Comparison of ENCODE assay signal across 14 cellular contexts in the genomic region with DNA sequence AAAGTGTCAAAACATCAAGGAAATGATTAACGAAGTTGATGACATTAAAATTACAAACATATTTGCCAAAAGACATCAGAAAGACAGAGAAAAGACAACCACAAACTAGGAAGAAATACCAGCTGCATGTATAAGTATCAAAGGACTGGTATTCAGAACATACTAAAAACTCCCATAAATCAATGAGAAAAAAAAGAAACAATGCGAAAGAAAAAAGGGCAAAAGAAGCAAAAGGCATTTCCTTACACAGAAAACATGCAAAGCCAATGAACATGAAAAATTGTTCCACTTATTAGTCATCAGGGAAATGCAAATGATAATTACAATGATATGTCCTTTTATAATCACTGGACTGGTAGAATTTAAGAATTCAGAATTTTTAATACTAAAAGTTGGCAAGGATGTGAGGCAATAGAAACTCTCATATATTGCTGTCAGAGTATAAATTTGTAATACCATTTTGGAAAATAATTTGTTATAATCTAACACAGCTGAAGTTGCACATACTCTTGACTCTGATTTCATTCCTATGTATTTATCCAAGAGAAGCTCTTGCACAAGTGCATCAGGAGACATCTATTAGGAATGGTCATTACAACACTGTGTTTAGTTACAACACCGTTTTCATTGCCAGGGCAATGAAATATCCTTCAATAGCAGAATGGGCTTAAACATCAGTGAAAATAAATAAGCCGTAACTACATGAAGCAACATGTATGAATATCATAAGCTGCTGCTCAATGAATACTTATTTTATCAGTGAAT.
DNase-seq lines count a peak whose midpoint lies in the region; ATAC-seq, FAIRE-seq and TF ChIP-seq lines count a peak whose summit lies in the region.
"Had no signal": no experiment of that assay in that cellular context is flagged by ENCODE, and none has a peak within 500 bp of the region (broad histone marks: within the 10 kb centered on the region; RNA-seq: fewer than 3 reads in every experiment).

No MANE protein-coding gene starts in this region.

- no peak for TF ChIP-seq POLR2A in HepG2 (IDR thresholded peaks at IDR 0.05; ENCODE audit: insufficient read depth in 1 of 2, low read depth in 2 of 2, low read length in 2 of 2)
- no peak for TF ChIP-seq POLR2A in tibial nerve (IDR thresholded peaks at IDR 0.05)

- no peaks in the 10 kb centered on the region for H3K79me2 ChIP-seq in HepG2 (ENCODE audit: insufficient read depth, low read length)

- 81% methylated on average over 4 of the region's 4 CpGs for WGBS in HepG2 (ENCODE audit: low lambda C conversion rate)
- WGBS in tibial nerve, 2 donors: 40 to 48% methylated on average over 4 of the region's 4 CpGs

- H3K4me1 ChIP-seq in HepG2 (ENCODE audit: insufficient read depth, low read length) (peaks cover 9% of the 10 kb centered on the region), tibial nerve (peaks cover 0 to 14% (median 0%) of the 10 kb centered on the region in 4 donors)

- no TSS peak for BruUV-seq in HepG2 (replicated peaks; lab: Mats Ljungman, UMichigan)

- ATAC-seq in HepG2 (no peak), GM21447 (IDR thresholded peaks at IDR 0.05; ENCODE audit: unreplicated experiment) (no peak)
- ATAC-seq in activated CD4-positive, alpha-beta T cell treated with anti-CD3 and anti-CD28 coated beads for 36 hours: no peak

- POLR2A ChIA-PET in HepG2 (lab: Yijun Ruan, JAX): no interaction called here
- POLR2A ChIA-PET in activated CD4-positive, alpha-beta T cell treated with anti-CD3 and anti-CD28 coated beads for 36 hours (lab: Charles Lee): no interaction called here

- H3K4me3 ChIP-seq in choroid plexus epithelial cell (ENCODE audit: low read depth, low read length): no peak overlapping the region
- H3K4me3 ChIP-seq in HepG2 (replicated peaks in 1 of 3; ENCODE audit: insufficient read depth in 1 of 3, low read depth in 2 of 3, low read length in 3 of 3): no peak overlapping the region
- no peak overlapping the region for H3K4me3 ChIP-seq in tibial nerve
- H3K4me3 ChIP-seq: thoracic aorta had no signal

- no peak overlapping the region for H3K4me2 ChIP-seq in HepG2 (ENCODE audit: low read depth, low read length)

- H3K4me1 Mint-ChIP-seq in activated CD4-positive, alpha-beta T cell treated with anti-CD3 and anti-CD28 coated beads, Interleukin-2, amount 10 ng/mL, durations not matched to agents 24 days and 14 days: no peaks in the 10 kb centered on the region
- no peaks in the 10 kb centered on the region for H3K4me1 Mint-ChIP-seq in activated CD4-positive, alpha-beta T cell treated with anti-CD3 and anti-CD28 coated beads for 36 hours
- H3K4me1 Mint-ChIP-seq: activated naive CD4-positive, alpha-beta T cell treated with anti-CD3 and anti-CD28 coated beads, Interleukin-2, amount 10 ng/mL, durations not matched to agents 7 days and 5 days had no signal

- FAIRE-seq in HepG2 (lab: Jason Lieb, UNC): no peak

- CTCF ChIA-PET in HepG2 (lab: Yijun Ruan, JAX; ENCODE audit: low intra/inter-chr PET ratio, low total read pairs): no interaction called here
- CTCF ChIA-PET in activated CD4-positive, alpha-beta T cell treated with anti-CD3 and anti-CD28 coated beads for 36 hours (lab: Charles Lee): no interaction called here

- H3K9ac ChIP-seq in HepG2 (ENCODE audit: insufficient read depth, low read depth, low read length): no peak overlapping the region

- H4K20me1 ChIP-seq in HepG2 (ENCODE audit: insufficient read depth, low read length): no peaks in the 10 kb centered on the region

- TF ChIP-seq CTCF in choroid plexus epithelial cell (conservative IDR thresholded peaks at IDR 0.05; ENCODE audit: low read depth, low read length): no peak
- no peak for TF ChIP-seq CTCF in HepG2 (CRISPR knock-in tag; IDR thresholded peaks at IDR 0.05)
- TF ChIP-seq CTCF in tibial nerve (IDR thresholded peaks at IDR 0.05): no peak

- TF ChIP-seq EP300 in HepG2 (IDR thresholded peaks at IDR 0.05; ENCODE audit: low read depth in 2 of 2, low read length in 2 of 2) (no peak), HepG2 (CRISPR knock-in tag; IDR thresholded peaks at IDR 0.05; ENCODE audit: borderline replicate concordance) (no peak), tibial nerve (IDR thresholded peaks at IDR 0.05) (peak; percentile 42 to 93)

- no peak overlapping the region for H3K27ac Mint-ChIP-seq in activated CD4-positive, alpha-beta T cell treated with anti-CD3 and anti-CD28 coated beads, Interleukin-2, amount 10 ng/mL, durations not matched to agents 24 days and 14 days
- no peak overlapping the region for H3K27ac Mint-ChIP-seq in activated CD4-positive, alpha-beta T cell treated with anti-CD3 and anti-CD28 coated beads for 36 hours
- H3K27ac Mint-ChIP-seq: activated naive CD4-positive, alpha-beta T cell treated with anti-CD3 and anti-CD28 coated beads, Interleukin-2, amount 10 ng/mL, durations not matched to agents 7 days and 5 days had no signal

- intact Hi-C loops in HepG2 (cut with micrococcal nuclease; ENCODE audit: unreplicated experiment): no loop called here
- intact Hi-C loops in activated CD4-positive, alpha-beta T cell treated with anti-CD3 and anti-CD28 coated beads, Interleukin-2, amount 10 ng/mL, durations not matched to agents 24 days and 14 days (cut with micrococcal nuclease): no loop called here
- intact Hi-C loops in activated CD4-positive, alpha-beta T cell treated with anti-CD3 and anti-CD28 coated beads for 36 hours (cut with DNase I, micrococcal nuclease): no loop called here

- H3K27me3 Mint-ChIP-seq in activated CD4-positive, alpha-beta T cell treated with anti-CD3 and anti-CD28 coated beads, Interleukin-2, amount 10 ng/mL, durations not matched to agents 24 days and 14 days: no peaks in the 10 kb centered on the region
- no peaks in the 10 kb centered on the region for H3K27me3 Mint-ChIP-seq in activated CD4-positive, alpha-beta T cell treated with anti-CD3 and anti-CD28 coated beads for 36 hours

- in situ Hi-C loops in HepG2 (cut with HindIII; ENCODE audit: extremely low pct_ligation_motif_present, low pct_unique_long_range_greater_than_20kb): no loop called here

- no peaks in the 10 kb centered on the region for H3K36me3 ChIP-seq in HepG2 (replicated peaks in 1 of 2; ENCODE audit: control insufficient read depth in 1 of 2, insufficient read depth in 2 of 2, low read length in 2 of 2)
- peaks cover 0 to 18% (median 0%) of the 10 kb centered on the region in 3 donors for H3K36me3 ChIP-seq in tibial nerve
- H3K36me3 ChIP-seq: thoracic aorta had no signal

- no peak overlapping the region for H2AFZ ChIP-seq in HepG2 (ENCODE audit: low read length)

- H3K36me3 Mint-ChIP-seq in activated CD4-positive, alpha-beta T cell treated with anti-CD3 and anti-CD28 coated beads, Interleukin-2, amount 10 ng/mL, durations not matched to agents 24 days and 14 days (ENCODE audit: low read depth): no peaks in the 10 kb centered on the region
- peaks cover 5% of the 10 kb centered on the region for H3K36me3 Mint-ChIP-seq in activated CD4-positive, alpha-beta T cell treated with anti-CD3 and anti-CD28 coated beads for 36 hours (ENCODE audit: low read depth)
- H3K36me3 Mint-ChIP-seq: activated naive CD4-positive, alpha-beta T cell treated with anti-CD3 and anti-CD28 coated beads, Interleukin-2, amount 10 ng/mL, durations not matched to agents 7 days and 5 days had no signal

- no peak for TF ChIP-seq RAD21 in HepG2 (CRISPR knock-in tag; IDR thresholded peaks at IDR 0.05)

- no peak overlapping the region for H3K4me3 Mint-ChIP-seq in activated CD4-positive, alpha-beta T cell treated with anti-CD3 and anti-CD28 coated beads, Interleukin-2, amount 10 ng/mL, durations not matched to agents 24 days and 14 days
- no peak overlapping the region for H3K4me3 Mint-ChIP-seq in activated CD4-positive, alpha-beta T cell treated with anti-CD3 and anti-CD28 coated beads for 36 hours
- H3K4me3 Mint-ChIP-seq: activated naive CD4-positive, alpha-beta T cell treated with anti-CD3 and anti-CD28 coated beads, Interleukin-2, amount 10 ng/mL, durations not matched to agents 7 days and 5 days had no signal

- no peaks in the 10 kb centered on the region for H3K9me3 Mint-ChIP-seq in activated CD4-positive, alpha-beta T cell treated with anti-CD3 and anti-CD28 coated beads, Interleukin-2, amount 10 ng/mL, durations not matched to agents 24 days and 14 days
- no peaks in the 10 kb centered on the region for H3K9me3 Mint-ChIP-seq in activated CD4-positive, alpha-beta T cell treated with anti-CD3 and anti-CD28 coated beads for 36 hours (ENCODE audit: low read depth)
- H3K9me3 Mint-ChIP-seq: activated naive CD4-positive, alpha-beta T cell treated with anti-CD3 and anti-CD28 coated beads, Interleukin-2, amount 10 ng/mL, durations not matched to agents 7 days and 5 days had no signal

- H3K27me3 ChIP-seq in HepG2 (ENCODE audit: control insufficient read depth in 1 of 2, insufficient read depth in 2 of 2, low read length in 2 of 2): no peaks in the 10 kb centered on the region
- H3K27me3 ChIP-seq in tibial nerve: no peaks in the 10 kb centered on the region

- H3K9me3 ChIP-seq in HepG2 (ENCODE audit: low read length) (no peaks in the 10 kb centered on the region), tibial nerve (peaks cover 0 to 14% (median 2%) of the 10 kb centered on the region in 4 donors)

- no peak overlapping the region for H3K27ac ChIP-seq in HepG2 (ENCODE audit: extremely low read length, insufficient read depth, low read length)
- peak overlapping the region in 2 of 4 donors; percentile 74 to 78 for H3K27ac ChIP-seq in tibial nerve
- H3K27ac ChIP-seq: thoracic aorta had no signal

- peak; percentile 96 for DNase-seq in HCEC 1CT
- peak; percentile 98 for DNase-seq in choroid plexus epithelial cell (ENCODE audit: low read depth)
- DNase-seq in HepG2 (ENCODE audit: low spot score): peak; percentile 4
- DNase-seq in tibial nerve (ENCODE audit: low spot score in 2 of 2): peak in 1 of 2 donors; percentile 73
- no peak for DNase-seq in NCI-H2029 (lab: John Stamatoyannopoulos, UW)
- no peak for DNase-seq in activated CD4-positive, alpha-beta T cell treated with anti-CD3 and anti-CD28 coated beads, Interleukin-2, amount 10 ng/mL, durations not matched to agents 24 days and 14 days
- no peak for DNase-seq in activated CD4-positive, alpha-beta T cell treated with anti-CD3 and anti-CD28 coated beads for 36 hours
- DNase-seq: activated naive CD4-positive, alpha-beta T cell treated with anti-CD3 and anti-CD28 coated beads, Interleukin-2, amount 10 ng/mL, durations not matched to agents 7 days and 5 days; DMS 273 treated with DMSO at 0.1 percent for 48 hours; effector CD4-positive, alpha-beta T cell; NCI-H1092; SW 1271 had no signal

TF ChIP-seq in HepG2, 621 proteins besides CTCF, POLR2A, EP300 and RAD21 (continues in another document):
- TF ChIP-seq ASH2L (IDR thresholded peaks at IDR 0.05; ENCODE audit: insufficient read length, low read depth, low read length): no peak

Comparison
In these comparisons a context has a peak if more than half of its experiments do, and no peak if none do; other contexts are left out.
1. DNase-seq: peak in HCEC 1CT (single experiment), choroid plexus epithelial cell (single experiment) and HepG2 (single experiment); none in NCI-H2029 (single experiment), activated CD4-positive, alpha-beta T cell treated with anti-CD3 and anti-CD28 coated beads, Interleukin-2, amount 10 ng/mL, durations not matched to agents 24 days and 14 days (single experiment) and activated CD4-positive, alpha-beta T cell treated with anti-CD3 and anti-CD28 coated beads for 36 hours (single experiment).